ENCODE assay signal across 1 cellular context in genomic region chr6:21874372-21874771, GRCh38.
TF ChIP-seq lines count a peak whose summit lies in the region.

No MANE protein-coding gene starts in this region.

TF ChIP-seq in SK-N-SH, 30 proteins besides CTCF, POLR2A, EP300 and RAD21 (continued from another document):
- no peak for TF ChIP-seq PBX3 (IDR thresholded peaks at IDR 0.05)
- TF ChIP-seq ELF1 (IDR thresholded peaks at IDR 0.05): no peak
- TF ChIP-seq GATA2 (CRISPR knock-in tag; IDR thresholded peaks at IDR 0.05): no peak
- no peak for TF ChIP-seq YY1 (IDR thresholded peaks at IDR 0.05; ENCODE audit: low read depth)
- no peak for TF ChIP-seq MEF2A (IDR thresholded peaks at IDR 0.05; ENCODE audit: borderline replicate concordance, low read depth)
- TF ChIP-seq EZH2phosphoT487 (IDR thresholded peaks at IDR 0.05; ENCODE audit: borderline replicate concordance, low read depth): no peak
- TF ChIP-seq TAF1 (IDR thresholded peaks at IDR 0.05; ENCODE audit: borderline replicate concordance, low read depth, low read length): no peak
- TF ChIP-seq NRF1 (IDR thresholded peaks at IDR 0.05; ENCODE audit: low read depth, low read length): no peak
